8 cellular contexts compared by ENCODE assay signal in the genomic region with DNA sequence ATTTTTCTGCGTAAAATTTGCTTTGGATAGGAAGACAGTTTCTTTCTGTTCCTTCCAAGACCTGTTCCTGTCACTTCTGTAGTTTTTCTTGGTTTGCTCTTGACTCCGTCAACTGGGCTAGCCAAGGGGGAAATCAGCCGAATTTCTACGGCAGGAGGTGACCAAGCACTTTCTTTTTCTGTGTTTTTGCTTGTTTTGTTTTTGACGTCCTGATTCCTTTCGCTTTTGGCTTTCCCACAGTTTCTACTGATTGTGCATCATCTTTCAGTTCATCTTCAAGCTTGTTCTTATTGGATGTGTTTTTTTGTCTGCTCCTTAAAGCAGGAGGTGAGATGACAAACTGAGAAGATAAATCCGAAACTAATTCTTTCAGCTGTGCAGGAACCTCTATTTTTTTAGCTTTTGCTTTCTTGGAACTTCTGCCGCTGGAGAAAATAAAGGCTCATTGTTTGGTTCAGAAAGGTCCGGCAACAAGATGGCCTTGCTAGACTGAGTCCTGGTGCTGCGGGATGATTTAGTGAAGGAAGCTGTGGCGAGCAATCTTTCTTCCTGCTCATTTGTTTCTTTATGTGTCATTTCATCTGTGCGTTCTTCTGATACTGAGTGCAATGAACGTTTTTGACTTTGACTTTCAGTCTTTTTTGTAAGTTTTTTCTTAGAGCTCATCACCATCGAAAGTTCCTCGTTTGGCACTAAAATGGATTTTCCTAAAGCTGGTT.
DNase-seq lines count a peak whose midpoint lies in the region; ATAC-seq, FAIRE-seq and TF ChIP-seq lines count a peak whose summit lies in the region.
"Not testable (repeated sequence)": the region's sequence is repeated elsewhere in the genome, so short reads cannot be mapped to it uniquely, and the experiment has no call there.

No MANE protein-coding gene starts in this region.

- 0 out of 3 replicates have a peak overlapping the region, but pooled peaks have one; percentile 1 for H3K4me3 ChIP-seq in A549
- peak overlapping the region; percentile 3 to 50 (median 36); a peak in 2 of 6 replicates for H3K4me3 ChIP-seq in HepG2 (replicated peaks in 1 of 3; ENCODE audit: insufficient read depth in 1 of 3, low read depth in 2 of 3, low read length in 3 of 3)

- CTCF ChIA-PET in A549 (lab: Yijun Ruan, JAX); HepG2 (lab: Yijun Ruan, JAX; ENCODE audit: low intra/inter-chr PET ratio, low total read pairs): not testable (repeated sequence)

- intact Hi-C loops in HepG2 (cut with micrococcal nuclease; ENCODE audit: unreplicated experiment) = not testable (repeated sequence)

- not testable (repeated sequence) for H3K36me3 Mint-ChIP-seq in activated T-cell treated with anti-CD3 and anti-CD28 coated beads, Interleukin-2, amount 50 U/mL, for 24 hours (ENCODE audit: low read depth)

- not testable (repeated sequence) for ATAC-seq in A549
- peak; percentile 66 for ATAC-seq in GM18502 (IDR thresholded peaks at IDR 0.05; ENCODE audit: poor library complexity, unreplicated experiment)
- peak; percentile 55 for ATAC-seq in GM19455 (IDR thresholded peaks at IDR 0.05; ENCODE audit: unreplicated experiment)
- ATAC-seq in HG02610 (IDR thresholded peaks at IDR 0.05; ENCODE audit: unreplicated experiment) = peak; percentile 53
- peak; percentile 71 for ATAC-seq in HG03442 (IDR thresholded peaks at IDR 0.05; ENCODE audit: unreplicated experiment)
- peak; percentile 69 for ATAC-seq in HepG2

- TF ChIP-seq CTCF in A549 (IDR thresholded peaks at IDR 0.05); HepG2 (CRISPR knock-in tag; IDR thresholded peaks at IDR 0.05): not testable (repeated sequence)

- POLR2A ChIA-PET in A549 (lab: Yijun Ruan, JAX); HepG2 (lab: Yijun Ruan, JAX): not testable (repeated sequence)

- H3K9me3 Mint-ChIP-seq in activated T-cell treated with anti-CD3 and anti-CD28 coated beads, Interleukin-2, amount 50 U/mL, for 24 hours = not testable (repeated sequence)

- FAIRE-seq in A549 (lab: Jason Lieb, UNC) (peak; percentile 36), HepG2 (lab: Jason Lieb, UNC) (peak; percentile 8)

- not testable (repeated sequence) for H3K9me3 ChIP-seq in A549; HepG2 (ENCODE audit: low read length)

- not testable (repeated sequence) for H3K9ac ChIP-seq in HepG2 (ENCODE audit: insufficient read depth, low read depth, low read length)

- not testable (repeated sequence) for H3K79me2 ChIP-seq in HepG2 (ENCODE audit: insufficient read depth, low read length)

- peak overlapping the region; percentile 38; the same call in 2 of the 3 replicates for H3K4me2 ChIP-seq in A549
- peak overlapping the region; percentile 44 for H3K4me2 ChIP-seq in HepG2 (ENCODE audit: low read depth, low read length)

- in situ Hi-C loops in HepG2 (cut with HindIII; ENCODE audit: extremely low pct_ligation_motif_present, low pct_unique_long_range_greater_than_20kb) = not testable (repeated sequence)

- 40% methylated on average over 15 of the region's 15 CpGs for WGBS in A549 (ENCODE audit: missing lambda C conversion rate)
- 8% methylated on average over 15 of the region's 15 CpGs for WGBS in HepG2 (ENCODE audit: low lambda C conversion rate)

- peaks cover 53% of the 10 kb centered on the region for H3K27me3 Mint-ChIP-seq in activated T-cell treated with anti-CD3 and anti-CD28 coated beads, Interleukin-2, amount 50 U/mL, for 24 hours

- not testable (repeated sequence) for BruUV-seq in HepG2 (replicated peaks; lab: Mats Ljungman, UMichigan)

- peak overlapping the region; percentile 70 for H3K4me3 Mint-ChIP-seq in activated T-cell treated with anti-CD3 and anti-CD28 coated beads, Interleukin-2, amount 50 U/mL, for 24 hours

- peaks cover 11% of the 10 kb centered on the region for H3K4me1 Mint-ChIP-seq in activated T-cell treated with anti-CD3 and anti-CD28 coated beads, Interleukin-2, amount 50 U/mL, for 24 hours (ENCODE audit: low read depth)

- H2AFZ ChIP-seq in HepG2 (ENCODE audit: low read length) = peak overlapping the region; percentile 80

- not testable (repeated sequence) for TF ChIP-seq EP300 in A549 (IDR thresholded peaks at IDR 0.05); HepG2 (IDR thresholded peaks at IDR 0.05; ENCODE audit: low read depth in 2 of 2, low read length in 2 of 2); HepG2 (CRISPR knock-in tag; IDR thresholded peaks at IDR 0.05; ENCODE audit: borderline replicate concordance)

- TF ChIP-seq POLR2A in A549 (IDR thresholded peaks at IDR 0.05; ENCODE audit: low read length); HepG2 (IDR thresholded peaks at IDR 0.05; ENCODE audit: insufficient read depth in 1 of 2, low read depth in 2 of 2, low read length in 2 of 2): not testable (repeated sequence)

- not testable (repeated sequence) for H3K4me1 ChIP-seq in A549; HepG2 (ENCODE audit: insufficient read depth, low read length)

- H4K20me1 ChIP-seq in HepG2 (ENCODE audit: insufficient read depth, low read length) = not testable (repeated sequence)

- not testable (repeated sequence) for H3K27me3 ChIP-seq in HepG2 (ENCODE audit: control insufficient read depth in 1 of 2, insufficient read depth in 2 of 2, low read length in 2 of 2)

- DNase-seq in A549 (ENCODE audit: low read depth in 1 of 2, low spot score in 1 of 2); activated T-cell treated with anti-CD3 and anti-CD28 coated beads, Interleukin-2, amount 50 U/mL, for 24 hours; HepG2 (ENCODE audit: low spot score): not testable (repeated sequence)
- peak; percentile 85 for DNase-seq in OCI-M1 (lab: John Stamatoyannopoulos, UW)

- not testable (repeated sequence) for H3K36me3 ChIP-seq in HepG2 (replicated peaks in 1 of 2; ENCODE audit: control insufficient read depth in 1 of 2, insufficient read depth in 2 of 2, low read length in 2 of 2)

- H3K27ac ChIP-seq in A549; HepG2 (ENCODE audit: extremely low read length, insufficient read depth, low read length): not testable (repeated sequence)

- not testable (repeated sequence) for TF ChIP-seq RAD21 in A549 (conservative IDR thresholded peaks at IDR 0.05 in 1 of 2, IDR thresholded peaks at IDR 0.05 in 1 of 2); HepG2 (CRISPR knock-in tag; IDR thresholded peaks at IDR 0.05)

- not testable (repeated sequence) for H3K27ac Mint-ChIP-seq in activated T-cell treated with anti-CD3 and anti-CD28 coated beads, Interleukin-2, amount 50 U/mL, for 24 hours

TF ChIP-seq in HepG2, 621 proteins besides CTCF, POLR2A, EP300 and RAD21:
- 0 out of 2 replicates have a peak, but pooled peaks have one; percentile 32 for TF ChIP-seq BCL6 (CRISPR knock-in tag; IDR thresholded peaks at IDR 0.05)
